In the genomic region with DNA sequence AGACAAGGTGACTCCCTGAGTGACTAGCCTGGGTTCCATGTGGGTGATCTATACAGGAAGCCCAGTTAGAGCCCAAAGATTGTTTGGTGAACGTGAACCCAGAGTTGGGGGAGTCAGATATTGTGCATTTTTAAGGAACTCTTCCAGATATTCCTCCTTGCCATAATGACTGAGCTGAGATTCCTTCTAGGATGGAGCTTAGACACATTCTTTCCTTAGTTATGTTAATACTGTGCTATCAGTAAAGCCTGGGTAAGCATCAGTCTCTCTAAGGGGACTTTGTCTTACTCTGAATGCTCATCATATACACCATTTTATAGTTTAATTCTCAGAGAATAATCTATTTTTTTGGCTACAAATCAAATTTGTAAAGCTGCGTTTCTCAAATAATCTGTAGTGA, we compare ENCODE assay signal across 32 cellular contexts.
"Had no signal": no experiment of that assay in that cellular context is flagged by ENCODE, and none has a peak within 500 bp of the region (broad histone marks: within the 10 kb centered on the region; RNA-seq: fewer than 3 reads in every experiment).

No MANE protein-coding gene starts in this region.

- H3K27ac ChIP-seq: neural progenitor cell, ovary, parathyroid adenoma, psoas muscle, right lobe of liver, sigmoid colon, thoracic aorta, thyroid gland, tibial nerve, upper lobe of left lung, vagina had no signal

- H3K4me1 Mint-ChIP-seq: naive thymus-derived CD4-positive, alpha-beta T cell; natural killer cell; stimulated activated memory B cell treated with anti-CD40 and anti-IgM and Interleukin-4, amounts not matched to agents 10 μg/mL and 1 μg/mL and 100 μg/mL, for 72 hours; stimulated activated naive CD8-positive, alpha-beta T cell treated with anti-CD3 and anti-CD28 coated beads, Interleukin-15, amount 100 ng/mL, for 72 hours had no signal

- H3K36me3 Mint-ChIP-seq: naive thymus-derived CD4-positive, alpha-beta T cell; natural killer cell; neural progenitor cell; stimulated activated memory B cell treated with anti-CD40 and anti-IgM and Interleukin-4, amounts not matched to agents 10 μg/mL and 1 μg/mL and 100 μg/mL, for 72 hours had no signal

- FAIRE-seq: small intestine, urothelium cell line had no signal

- DNase-seq: naive thymus-derived CD4-positive, alpha-beta T cell; natural killer cell; occipital lobe; ovary; posterior cingulate gyrus; psoas muscle; retina; right cardiac atrium; right lobe of liver; sigmoid colon; small intestine; stimulated activated CD4-positive, alpha-beta T cell treated with anti-CD3 and anti-CD28 coated beads, Interleukin-15, amount 100 ng/mL, for 24 hours; stimulated activated CD4-positive, alpha-beta T cell treated with anti-CD3 and anti-CD28 coated beads, Interleukin-2, amount 100 ng/mL, for 24 hours; stimulated activated CD4-positive, alpha-beta T cell treated with anti-CD3 and anti-CD28 coated beads, Interleukin-2, amount 100 ng/mL, for 48 hours; stimulated activated CD4-positive, alpha-beta T cell treated with anti-CD3 and anti-CD28 coated beads, Interleukin-4, amount 100 ng/mL, for 24 hours; stimulated activated CD8-positive, alpha-beta memory T cell treated with anti-CD3 and anti-CD28 coated beads, Interleukin-4, amount 100 ng/mL, for 48 hours; stimulated activated naive CD4-positive, alpha-beta T cell; stimulated activated naive CD8-positive, alpha-beta T cell treated with anti-CD3 and anti-CD28 coated beads, Interleukin-15, amount 100 ng/mL, for 72 hours; stimulated activated naive CD8-positive, alpha-beta T cell treated with anti-CD3 and anti-CD28 coated beads, Interleukin-15, Interleukin-2, amounts not matched to agents 100 U/mL and 50 U/mL, for 24 hours; substantia nigra; thyroid gland; trophoblast cell; upper lobe of left lung had no signal

- H3K4me3 Mint-ChIP-seq: naive thymus-derived CD4-positive, alpha-beta T cell; natural killer cell; nephron; neural progenitor cell; stimulated activated memory B cell treated with anti-CD40 and anti-IgM and Interleukin-4, amounts not matched to agents 10 μg/mL and 1 μg/mL and 100 μg/mL, for 72 hours; stimulated activated naive CD8-positive, alpha-beta T cell treated with anti-CD3 and anti-CD28 coated beads, Interleukin-15, amount 100 ng/mL, for 72 hours had no signal

- H3K9ac ChIP-seq: neural progenitor cell, parathyroid adenoma had no signal

- H3K9me3 ChIP-seq: ovary, psoas muscle, right lobe of liver, sigmoid colon, thoracic aorta, thyroid gland, tibial nerve, upper lobe of left lung, vagina had no signal

- H3K9me3 Mint-ChIP-seq: stimulated activated memory B cell treated with anti-CD40 and anti-IgM and Interleukin-4, amounts not matched to agents 10 μg/mL and 1 μg/mL and 100 μg/mL, for 72 hours had no signal

- H2AFZ ChIP-seq: neural progenitor cell, parathyroid adenoma had no signal

- H3K27me3 ChIP-seq: neural progenitor cell, ovary, right lobe of liver, sigmoid colon, thyroid gland, tibial nerve, upper lobe of left lung, vagina had no signal

- H3K36me3 ChIP-seq: neural progenitor cell, ovary, right lobe of liver, sigmoid colon, thoracic aorta, thyroid gland, tibial nerve, upper lobe of left lung, vagina had no signal

- H3K27ac Mint-ChIP-seq: naive thymus-derived CD4-positive, alpha-beta T cell; natural killer cell; nephron; neural progenitor cell; progenitor cell of endocrine pancreas; stimulated activated memory B cell treated with anti-CD40 and anti-IgM and Interleukin-4, amounts not matched to agents 10 μg/mL and 1 μg/mL and 100 μg/mL, for 72 hours; stimulated activated naive CD8-positive, alpha-beta T cell treated with anti-CD3 and anti-CD28 coated beads, Interleukin-15, amount 100 ng/mL, for 72 hours had no signal

- H3K4me3 ChIP-seq: neural progenitor cell, ovary, psoas muscle, right lobe of liver, sigmoid colon, thoracic aorta, thyroid gland, tibial nerve, upper lobe of left lung, vagina had no signal

- H3K4me1 ChIP-seq: parathyroid adenoma, psoas muscle, right lobe of liver, sigmoid colon, tibial nerve, upper lobe of left lung, vagina had no signal

- ATAC-seq: naive thymus-derived CD4-positive, alpha-beta T cell; natural killer cell; psoas muscle; right cardiac atrium; right lobe of liver; stimulated activated memory B cell treated with anti-CD40 and anti-IgM and Interleukin-4, amounts not matched to agents 10 μg/mL and 1 μg/mL and 100 μg/mL, for 72 hours; stimulated activated naive CD8-positive, alpha-beta T cell treated with anti-CD3 and anti-CD28 coated beads, Interleukin-15, amount 100 ng/mL, for 72 hours; stimulated activated naive CD8-positive, alpha-beta T cell treated with anti-CD3 and anti-CD28 coated beads, Interleukin-15, Interleukin-2, amounts not matched to agents 100 U/mL and 50 U/mL, for 24 hours had no signal

- H3K4me2 ChIP-seq: neural progenitor cell had no signal

- H3K79me2 ChIP-seq: parathyroid adenoma had no signal
